ENCODE assay signal across 18 cellular contexts in the genomic region with DNA sequence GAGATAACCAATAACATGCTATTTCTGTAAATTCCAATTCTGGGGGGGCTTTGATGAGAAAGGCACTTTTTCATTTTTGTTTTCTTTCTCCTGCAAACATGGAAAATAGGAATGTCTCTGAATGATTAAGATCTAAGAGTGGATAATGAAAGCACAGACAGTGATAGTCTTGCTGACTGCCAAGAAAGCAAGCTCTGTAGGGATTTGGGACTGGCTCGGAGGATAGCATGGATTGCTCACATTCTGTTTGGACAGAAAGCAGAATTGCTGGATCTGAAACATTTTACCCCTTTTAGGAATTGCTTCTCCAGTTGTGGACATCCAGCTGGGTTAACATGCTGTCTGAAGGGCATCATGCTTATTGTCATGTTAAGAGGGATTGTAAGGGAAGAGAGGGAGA.
DNase-seq lines count a peak whose midpoint lies in the region; ATAC-seq and TF ChIP-seq lines count a peak whose summit lies in the region.
"Had no signal": no experiment of that assay in that cellular context is flagged by ENCODE, and none has a peak within 500 bp of the region (broad histone marks: within the 10 kb centered on the region; RNA-seq: fewer than 3 reads in every experiment).

No MANE protein-coding gene starts in this region.

- peak overlapping the region; percentile 38; the same call in 1 of the 2 replicates for H3K4me3 Mint-ChIP-seq in HFFc6
- H3K4me3 Mint-ChIP-seq in MCF 10A (ENCODE audit: unreplicated experiment) = no peak overlapping the region
- no peak overlapping the region for H3K4me3 Mint-ChIP-seq in activated T-helper 2 cell treated with anti-CD3 and anti-CD28 coated beads, Interferon-gamma antibody, Interleukin-2, Interleukin-4, amounts not matched to agents 10 μg/mL and 5 μg/mL and 100 μg/mL, durations not matched to agents 14 hours and 24 hours and 36 hours (ENCODE audit: low read depth)

- DNase-seq in AG20443 (ENCODE audit: low spot score) = peak; percentile 19
- no peak for DNase-seq in HFFc6
- peak; percentile 69 for DNase-seq in fibroblast of the aortic adventitia (ENCODE audit: low read depth)
- DNase-seq in spleen = no peak
- DNase-seq in MCF 10A (ENCODE audit: unreplicated experiment) = no peak
- no peak for DNase-seq in activated T-helper 2 cell treated with anti-CD3 and anti-CD28 coated beads, Interferon-gamma antibody, Interleukin-2, Interleukin-4, amounts not matched to agents 10 μg/mL and 5 μg/mL and 100 μg/mL, durations not matched to agents 14 hours and 24 hours and 36 hours (ENCODE audit: low spot score)
- DNase-seq: C1 segment of cervical spinal cord; EL; KBM-7; NCI-H1048; NCI-H146; NCI-H2107; NCI-H345; NCI-H526 treated with DMSO at 0.1 percent for 48 hours; NK-92 treated with Interleukin-12 subunit alpha and Interleukin-12 subunit beta, amount 100 ng/mL, for 24 hours; OCI-M1 had no signal

- WGBS in spleen, 5 donors = 72 to 90% (median 83%) methylated on average over 1 of the region's 1 CpG

- TF ChIP-seq CTCF in HFFc6 (IDR thresholded peaks at IDR 0.05) = no peak
- TF ChIP-seq CTCF in fibroblast of the aortic adventitia (IDR thresholded peaks at IDR 0.05; ENCODE audit: insufficient read depth, low read length) = no peak
- no peak for TF ChIP-seq CTCF in spleen (IDR thresholded peaks at IDR 0.05 in 8 of 11, conservative IDR thresholded peaks at IDR 0.05 in 3 of 11)
- TF ChIP-seq CTCF in MCF 10A (IDR thresholded peaks at IDR 0.05; ENCODE audit: unreplicated experiment) = no peak

- H3K9me3 Mint-ChIP-seq in HFFc6 = no peaks in the 10 kb centered on the region
- no peaks in the 10 kb centered on the region for H3K9me3 Mint-ChIP-seq in MCF 10A (ENCODE audit: unreplicated experiment)
- H3K9me3 Mint-ChIP-seq in activated T-helper 2 cell treated with anti-CD3 and anti-CD28 coated beads, Interferon-gamma antibody, Interleukin-2, Interleukin-4, amounts not matched to agents 10 μg/mL and 5 μg/mL and 100 μg/mL, durations not matched to agents 14 hours and 24 hours and 36 hours = no peaks in the 10 kb centered on the region

- no peak for TF ChIP-seq POLR2A in spleen (IDR thresholded peaks at IDR 0.05)

- H3K27ac Mint-ChIP-seq in HFFc6 (no peak overlapping the region), MCF 10A (ENCODE audit: low read depth, unreplicated experiment) (no peak overlapping the region)
- H3K27ac Mint-ChIP-seq in activated T-helper 2 cell treated with anti-CD3 and anti-CD28 coated beads, Interferon-gamma antibody, Interleukin-2, Interleukin-4, amounts not matched to agents 10 μg/mL and 5 μg/mL and 100 μg/mL, durations not matched to agents 14 hours and 24 hours and 36 hours = no peak overlapping the region

- no peak overlapping the region for H3K4me3 ChIP-seq in fibroblast of the aortic adventitia (ENCODE audit: low read depth, low read length)
- no peak overlapping the region for H3K4me3 ChIP-seq in spleen

- no peaks in the 10 kb centered on the region for H3K4me1 ChIP-seq in spleen

- H3K27me3 ChIP-seq in spleen (replicated peaks in 1 of 7) = peaks cover 0 to 5% (median 0%) of the 10 kb centered on the region in 7 donors

- H3K36me3 ChIP-seq in spleen = no peaks in the 10 kb centered on the region

- BruUV-seq in MCF 10A (replicated peaks; lab: Mats Ljungman, UMichigan) = no TSS peak

- H3K27me3 Mint-ChIP-seq in HFFc6 (ENCODE audit: insufficient read depth) (no peaks in the 10 kb centered on the region; the same call in 1 of the 2 replicates), MCF 10A (ENCODE audit: insufficient read depth, unreplicated experiment) (peaks cover 11% of the 10 kb centered on the region)
- no peaks in the 10 kb centered on the region for H3K27me3 Mint-ChIP-seq in activated T-helper 2 cell treated with anti-CD3 and anti-CD28 coated beads, Interferon-gamma antibody, Interleukin-2, Interleukin-4, amounts not matched to agents 10 μg/mL and 5 μg/mL and 100 μg/mL, durations not matched to agents 14 hours and 24 hours and 36 hours (ENCODE audit: low read depth)

- no peak for ATAC-seq in HG03354 (IDR thresholded peaks at IDR 0.05; ENCODE audit: poor library complexity, severe bottlenecking, unreplicated experiment)
- ATAC-seq: HCT116 had no signal

- H3K4me1 Mint-ChIP-seq in HFFc6 (ENCODE audit: low read depth) (peaks cover 24% of the 10 kb centered on the region), MCF 10A (ENCODE audit: insufficient read depth, unreplicated experiment) (no peaks in the 10 kb centered on the region)
- H3K4me1 Mint-ChIP-seq in activated T-helper 2 cell treated with anti-CD3 and anti-CD28 coated beads, Interferon-gamma antibody, Interleukin-2, Interleukin-4, amounts not matched to agents 10 μg/mL and 5 μg/mL and 100 μg/mL, durations not matched to agents 14 hours and 24 hours and 36 hours (ENCODE audit: low read depth) = no peaks in the 10 kb centered on the region

- CTCF ChIA-PET in MCF 10A (lab: Yijun Ruan, JAX) = no interaction called here

- no peaks in the 10 kb centered on the region for H3K9me3 ChIP-seq in spleen

- POLR2A ChIA-PET in MCF 10A (lab: Yijun Ruan, JAX) = no interaction called here

- H3K27ac ChIP-seq in spleen = peak overlapping the region in 5 of 8 donors; percentile 6 to 36 (median 13)

- H3K36me3 Mint-ChIP-seq in HFFc6 (ENCODE audit: low read depth) (no peaks in the 10 kb centered on the region), MCF 10A (ENCODE audit: insufficient read depth, unreplicated experiment) (no peaks in the 10 kb centered on the region)
- H3K36me3 Mint-ChIP-seq in activated T-helper 2 cell treated with anti-CD3 and anti-CD28 coated beads, Interferon-gamma antibody, Interleukin-2, Interleukin-4, amounts not matched to agents 10 μg/mL and 5 μg/mL and 100 μg/mL, durations not matched to agents 14 hours and 24 hours and 36 hours (ENCODE audit: low read depth) = no peaks in the 10 kb centered on the region

- intact Hi-C loops in spleen (cut with DNase I; ENCODE audit: low total_unique reads) (no loop called here), MCF 10A (cut with micrococcal nuclease) (no loop called here)
- intact Hi-C loops in activated T-helper 2 cell treated with anti-CD3 and anti-CD28 coated beads, Interferon-gamma antibody, Interleukin-2, Interleukin-4, amounts not matched to agents 10 μg/mL and 5 μg/mL and 100 μg/mL, durations not matched to agents 14 hours and 24 hours and 36 hours (cut with micrococcal nuclease) = no loop called here

Comparison
In these comparisons a context has a peak if more than half of its experiments do, and no peak if none do; other contexts are left out.
1. DNase-seq: peak in AG20443 (single experiment) and fibroblast of the aortic adventitia (single experiment); none in HFFc6 (single experiment), spleen (single experiment), MCF 10A (single experiment) and activated T-helper 2 cell treated with anti-CD3 and anti-CD28 coated beads, Interferon-gamma antibody, Interleukin-2, Interleukin-4, amounts not matched to agents 10 μg/mL and 5 μg/mL and 100 μg/mL, durations not matched to agents 14 hours and 24 hours and 36 hours (single experiment).